ENCODE assay signal across 39 cellular contexts in genomic region chr13:56347014-56347413, GRCh38.
"Had no signal": no experiment of that assay in that cellular context is flagged by ENCODE, and none has a peak within 500 bp of the region (broad histone marks: within the 10 kb centered on the region; RNA-seq: fewer than 3 reads in every experiment).

No MANE protein-coding gene starts in this region.

- H3K27ac Mint-ChIP-seq: activated naive CD4-positive, alpha-beta T cell treated with anti-CD3 and anti-CD28 coated beads for 36 hours; activated naive CD4-positive, alpha-beta T cell treated with anti-CD3 and anti-CD28 coated beads, Interleukin-2, amount 10 ng/mL, durations not matched to agents 7 days and 5 days; activated naive CD4-positive, alpha-beta T cell treated with anti-CD3 and anti-CD28 coated beads, Interleukin-2, amount 50 U/mL, for 24 hours; activated naive CD4-positive, alpha-beta T cell treated with anti-CD3 and anti-CD28 coated beads, Interleukin-2, amount 50 U/mL, for 72 hours; activated naive CD8-positive, alpha-beta T cell; activated naive CD8-positive, alpha-beta T cell treated with anti-CD3 and anti-CD28 coated beads for 36 hours; activated naive CD8-positive, alpha-beta T cell treated with anti-CD3 and anti-CD28 coated beads, Interleukin-2, amount 10 ng/mL, durations not matched to agents 7 days and 5 days; activated naive CD8-positive, alpha-beta T cell treated with anti-CD3 and anti-CD28 coated beads, Interleukin-2, amount 50 U/mL, for 24 hours; activated T-cell treated with anti-CD3 and anti-CD28 coated beads, Interleukin-2, amount 50 U/mL, for 72 hours; activated T-helper 17 cell treated with anti-CD3 and anti-CD28 coated beads, Interleukin-2, amount 50 U/mL, for 72 hours; activated T-helper 2 cell treated with anti-CD3 and anti-CD28 coated beads, Interferon-gamma antibody, Interleukin-2, Interleukin-4, amounts not matched to agents 10 μg/mL and 5 μg/mL and 100 μg/mL, durations not matched to agents 14 hours and 24 hours and 36 hours; brain had no signal

- H3K36me3 ChIP-seq: adrenal gland, ascending aorta, brain microvascular endothelial cell, breast epithelium, cardiac muscle cell had no signal

- H3K9me3 ChIP-seq: adrenal gland, ascending aorta, body of pancreas, breast epithelium had no signal

- DNase-seq: activated effector memory CD4-positive, alpha-beta T cell treated with anti-CD3 and anti-CD28 coated beads, Interleukin-2, amount 50 U/mL, for 16 hours; activated effector memory CD4-positive, alpha-beta T cell treated with Interleukin-2 at 50 U/mL for 16 hours; activated gamma-delta T cell; activated gamma-delta T cell treated with Interleukin-2 at 50 U/mL for 16 hours; activated naive CD4-positive, alpha-beta T cell; activated naive CD4-positive, alpha-beta T cell treated with anti-CD3 and anti-CD28 coated beads for 36 hours; activated naive CD4-positive, alpha-beta T cell treated with anti-CD3 and anti-CD28 coated beads, Interleukin-2, amount 10 ng/mL, durations not matched to agents 7 days and 5 days; activated naive CD4-positive, alpha-beta T cell treated with anti-CD3 and anti-CD28 coated beads, Interleukin-2, amount 50 U/mL, for 16 hours; activated naive CD4-positive, alpha-beta T cell treated with Interleukin-2 at 50 U/mL for 16 hours; activated naive CD8-positive, alpha-beta T cell treated with anti-CD3 and anti-CD28 coated beads for 36 hours; activated naive CD8-positive, alpha-beta T cell treated with anti-CD3 and anti-CD28 coated beads, Interleukin-2, amount 10 ng/mL, durations not matched to agents 7 days and 5 days; activated naive CD8-positive, alpha-beta T cell treated with anti-CD3 and anti-CD28 coated beads, Interleukin-2, amount 50 U/mL, for 24 hours; activated T-cell treated with anti-CD3 and anti-CD28 coated beads, Interleukin-2, amount 50 U/mL, for 1 hour; activated T-cell treated with anti-CD3 and anti-CD28 coated beads, Interleukin-2, amount 50 U/mL, for 4 hours; activated T-cell treated with anti-CD3 and anti-CD28 coated beads, Interleukin-2, amount 50 U/mL, for 48 hours; activated T-cell treated with anti-CD3 and anti-CD28 coated beads, Interleukin-2, amount 50 U/mL, for 72 hours; adrenal gland; amniotic stem cell; amygdala; anterior cingulate cortex; aorta; body of pancreas; brain microvascular endothelial cell; caudate nucleus; central memory CD4-positive, alpha-beta T cell; cerebellar nuclear complex had no signal

- H3K4me1 Mint-ChIP-seq: activated naive CD4-positive, alpha-beta T cell treated with anti-CD3 and anti-CD28 coated beads, Interleukin-2, amount 10 ng/mL, durations not matched to agents 7 days and 5 days; activated naive CD4-positive, alpha-beta T cell treated with anti-CD3 and anti-CD28 coated beads, Interleukin-2, amount 50 U/mL, for 24 hours; activated naive CD8-positive, alpha-beta T cell treated with anti-CD3 and anti-CD28 coated beads for 36 hours; activated naive CD8-positive, alpha-beta T cell treated with anti-CD3 and anti-CD28 coated beads, Interleukin-2, amount 10 ng/mL, durations not matched to agents 7 days and 5 days; activated naive CD8-positive, alpha-beta T cell treated with anti-CD3 and anti-CD28 coated beads, Interleukin-2, amount 50 U/mL, for 24 hours; activated T-helper 17 cell treated with anti-CD3 and anti-CD28 coated beads, Interleukin-2, amount 50 U/mL, for 72 hours; central memory CD8-positive, alpha-beta T cell had no signal

- ATAC-seq: activated naive CD4-positive, alpha-beta T cell treated with anti-CD3 and anti-CD28 coated beads, Interleukin-2, amount 50 U/mL, for 72 hours; activated naive CD8-positive, alpha-beta T cell treated with anti-CD3 and anti-CD28 coated beads, Interleukin-2, amount 50 U/mL, for 24 hours; activated T-cell treated with anti-CD3 and anti-CD28 coated beads, Interleukin-2, amount 50 U/mL, for 4 hours; activated T-cell treated with anti-CD3 and anti-CD28 coated beads, Interleukin-2, amount 50 U/mL, for 72 hours; activated T-helper 17 cell treated with anti-CD3 and anti-CD28 coated beads, Interleukin-2, amount 50 U/mL, for 72 hours; body of pancreas had no signal

- H3K4me3 Mint-ChIP-seq: activated naive CD4-positive, alpha-beta T cell treated with anti-CD3 and anti-CD28 coated beads for 36 hours; activated naive CD4-positive, alpha-beta T cell treated with anti-CD3 and anti-CD28 coated beads, Interleukin-2, amount 10 ng/mL, durations not matched to agents 7 days and 5 days; activated naive CD4-positive, alpha-beta T cell treated with anti-CD3 and anti-CD28 coated beads, Interleukin-2, amount 50 U/mL, for 24 hours; activated naive CD8-positive, alpha-beta T cell; activated naive CD8-positive, alpha-beta T cell treated with anti-CD3 and anti-CD28 coated beads for 36 hours; activated naive CD8-positive, alpha-beta T cell treated with anti-CD3 and anti-CD28 coated beads, Interleukin-2, amount 10 ng/mL, durations not matched to agents 7 days and 5 days; activated naive CD8-positive, alpha-beta T cell treated with anti-CD3 and anti-CD28 coated beads, Interleukin-2, amount 50 U/mL, for 24 hours; activated T-cell treated with anti-CD3 and anti-CD28 coated beads, Interleukin-2, amount 50 U/mL, for 4 hours; activated T-cell treated with anti-CD3 and anti-CD28 coated beads, Interleukin-2, amount 50 U/mL, for 72 hours; activated T-helper 17 cell treated with anti-CD3 and anti-CD28 coated beads, Interleukin-2, amount 50 U/mL, for 72 hours; brain; central memory CD8-positive, alpha-beta T cell had no signal

- H3K36me3 Mint-ChIP-seq: activated naive CD4-positive, alpha-beta T cell treated with anti-CD3 and anti-CD28 coated beads, Interleukin-2, amount 10 ng/mL, durations not matched to agents 7 days and 5 days; activated naive CD4-positive, alpha-beta T cell treated with anti-CD3 and anti-CD28 coated beads, Interleukin-2, amount 50 U/mL, for 24 hours; activated naive CD8-positive, alpha-beta T cell; activated naive CD8-positive, alpha-beta T cell treated with anti-CD3 and anti-CD28 coated beads for 36 hours; activated naive CD8-positive, alpha-beta T cell treated with anti-CD3 and anti-CD28 coated beads, Interleukin-2, amount 10 ng/mL, durations not matched to agents 7 days and 5 days; brain had no signal

- FAIRE-seq: astrocyte, bronchial epithelial cell, colon had no signal

- H3K4me1 ChIP-seq: adrenal gland, ascending aorta, body of pancreas, breast epithelium had no signal

- H3K27me3 Mint-ChIP-seq: activated naive CD4-positive, alpha-beta T cell treated with anti-CD3 and anti-CD28 coated beads, Interleukin-2, amount 10 ng/mL, durations not matched to agents 7 days and 5 days; activated naive CD4-positive, alpha-beta T cell treated with anti-CD3 and anti-CD28 coated beads, Interleukin-2, amount 50 U/mL, for 24 hours; activated naive CD8-positive, alpha-beta T cell; activated naive CD8-positive, alpha-beta T cell treated with anti-CD3 and anti-CD28 coated beads for 36 hours; activated naive CD8-positive, alpha-beta T cell treated with anti-CD3 and anti-CD28 coated beads, Interleukin-2, amount 10 ng/mL, durations not matched to agents 7 days and 5 days; activated naive CD8-positive, alpha-beta T cell treated with anti-CD3 and anti-CD28 coated beads, Interleukin-2, amount 50 U/mL, for 24 hours; activated T-helper 17 cell treated with anti-CD3 and anti-CD28 coated beads, Interleukin-2, amount 50 U/mL, for 72 hours; central memory CD8-positive, alpha-beta T cell had no signal

- H3K27ac ChIP-seq: adrenal gland, ascending aorta, body of pancreas, brain microvascular endothelial cell, breast epithelium, cardiac muscle cell had no signal

- H3K27me3 ChIP-seq: adrenal gland, ascending aorta, body of pancreas, brain microvascular endothelial cell, breast epithelium, cardiac muscle cell had no signal

- H3K4me3 ChIP-seq: adrenal gland, ascending aorta, body of pancreas, breast epithelium, cardiac muscle cell had no signal
